Comparison of ENCODE assay signal across 8 cellular contexts in genomic region chr18:26088482-26088881, GRCh38. TPM values are rescaled to one million over a fixed set of nuclear protein-coding genes. Genes with fewer than 3 reads are reported as not detected.
A peak's percentile ranks its signal among the peaks of the same experiment; 100 is the strongest.
DNase-seq lines count a peak whose midpoint lies in the region; ATAC-seq and TF ChIP-seq lines count a peak whose summit lies in the region.

No MANE protein-coding gene starts in this region.

- H3K9me3 ChIP-seq in liver (ENCODE audit: control insufficient read depth in 4 of 4, low read length in 3 of 4), result no peaks in the 10 kb centered on the region

- POLR2A ChIA-PET in AG04449 (lab: Yijun Ruan, JAX), result no interaction called here

- H3K4me3 ChIP-seq in AG04449 (ENCODE audit: low read depth, low read length), result peak overlapping the region; percentile 92
- H3K4me3 ChIP-seq in GM23338, result peak overlapping the region; percentile 89
- H3K4me3 ChIP-seq in liver (ENCODE audit: low read depth in 1 of 3, low read length in 3 of 3), result peak overlapping the region in 2 of 3 donors; percentile 87 to 94

- peaks cover 21% of the 10 kb centered on the region for H4K20me1 ChIP-seq in GM23338 (replicated peaks; ENCODE audit: insufficient read depth)

- intact Hi-C loops in activated T-helper 2 cell treated with anti-CD3 and anti-CD28 coated beads, Interferon-gamma antibody, Interleukin-2, Interleukin-4, amounts not matched to agents 10 μg/mL and 5 μg/mL and 100 μg/mL, durations not matched to agents 14 hours and 24 hours and 36 hours (cut with micrococcal nuclease), result no loop called here

- H3F3A ChIP-seq in GM23338 (replicated peaks; ENCODE audit: low read depth), result 0 out of 2 replicates have a peak, but pooled peaks cover 4% of the 10 kb centered on the region

- H3K4me3 Mint-ChIP-seq in GM23338, result peak overlapping the region; percentile 91
- H3K4me3 Mint-ChIP-seq in activated T-helper 2 cell treated with anti-CD3 and anti-CD28 coated beads, Interferon-gamma antibody, Interleukin-2, Interleukin-4, amounts not matched to agents 10 μg/mL and 5 μg/mL and 100 μg/mL, durations not matched to agents 14 hours and 24 hours and 36 hours (ENCODE audit: low read depth), result peak overlapping the region; percentile 89

- H3K27ac Mint-ChIP-seq in GM23338, result no peak overlapping the region
- H3K27ac Mint-ChIP-seq in activated T-helper 2 cell treated with anti-CD3 and anti-CD28 coated beads, Interferon-gamma antibody, Interleukin-2, Interleukin-4, amounts not matched to agents 10 μg/mL and 5 μg/mL and 100 μg/mL, durations not matched to agents 14 hours and 24 hours and 36 hours, result no peak overlapping the region

- H3K79me2 ChIP-seq in GM23338 (replicated peaks; ENCODE audit: insufficient read depth), result peaks cover 63% of the 10 kb centered on the region

- H3K27me3 Mint-ChIP-seq in GM23338 (ENCODE audit: insufficient read depth, low read depth, poor library complexity), result peaks cover 2% of the 10 kb centered on the region
- peaks cover 2% of the 10 kb centered on the region for H3K27me3 Mint-ChIP-seq in activated T-helper 2 cell treated with anti-CD3 and anti-CD28 coated beads, Interferon-gamma antibody, Interleukin-2, Interleukin-4, amounts not matched to agents 10 μg/mL and 5 μg/mL and 100 μg/mL, durations not matched to agents 14 hours and 24 hours and 36 hours (ENCODE audit: low read depth)

- DNase-seq in AG04449 (ENCODE audit: low read depth, low spot score) (no peak), GM23338 (ENCODE audit: low spot score) (no peak), omental fat pad (ENCODE audit: low spot score) (no peak)
- DNase-seq in activated T-helper 2 cell treated with anti-CD3 and anti-CD28 coated beads, Interferon-gamma antibody, Interleukin-2, Interleukin-4, amounts not matched to agents 10 μg/mL and 5 μg/mL and 100 μg/mL, durations not matched to agents 14 hours and 24 hours and 36 hours (ENCODE audit: low spot score), result no peak

- H3K9ac ChIP-seq in liver (ENCODE audit: low read depth in 1 of 2, low read length in 2 of 2), result peak overlapping the region in 1 of 2 donors; percentile 50

- H3K9me2 ChIP-seq in GM23338 (ENCODE audit: insufficient read depth), result no peaks in the 10 kb centered on the region

- CTCF ChIA-PET in AG04449 (lab: Yijun Ruan, JAX), result no interaction called here

- TF ChIP-seq CTCF in AG04449 (IDR thresholded peaks at IDR 0.05; ENCODE audit: insufficient read depth, low read length, missing control alignments) (no peak), GM23338 (conservative IDR thresholded peaks at IDR 0.05; ENCODE audit: low read depth in 2 of 2) (no peak), liver (IDR thresholded peaks at IDR 0.05; ENCODE audit: low read depth, low read length, missing input control) (no peak), omental fat pad (IDR thresholded peaks at IDR 0.05) (no peak)

- peak overlapping the region; percentile 81 for H3K4me2 ChIP-seq in GM23338

- H3K36me3 ChIP-seq in GM23338 (ENCODE audit: insufficient read depth), result peaks cover 20% of the 10 kb centered on the region
- H3K36me3 ChIP-seq in liver (ENCODE audit: control insufficient read depth in 4 of 4, insufficient read depth in 3 of 4, low read depth in 1 of 4, low read length in 3 of 4), result peaks cover 2 to 26% (median 14%) of the 10 kb centered on the region in 4 donors

- ATAC-seq in GM23338 (no peak), GM18520 (IDR thresholded peaks at IDR 0.05; ENCODE audit: unreplicated experiment) (no peak), omental fat pad (ENCODE audit: low FRiP score) (no peak), GM18909 (IDR thresholded peaks at IDR 0.05; ENCODE audit: poor library complexity, unreplicated experiment) (no peak), HG02588 (IDR thresholded peaks at IDR 0.05; ENCODE audit: unreplicated experiment) (no peak)

- H3K27ac ChIP-seq in GM23338 (ENCODE audit: low read depth) (no peak overlapping the region), liver (ENCODE audit: low read depth in 1 of 2, low read length in 2 of 2) (peak overlapping the region in 1 of 2 donors; percentile 98)

- WGBS in liver, result 57% methylated on average over 3 of the region's 3 CpGs

- no peak overlapping the region for H2AFZ ChIP-seq in GM23338

- no peak for TF ChIP-seq RAD21 in liver (IDR thresholded peaks at IDR 0.05)

- H3K4me1 ChIP-seq in GM23338 (ENCODE audit: insufficient read depth), result peaks cover 9% of the 10 kb centered on the region
- peaks cover 1 to 18% (median 14%) of the 10 kb centered on the region in 4 donors for H3K4me1 ChIP-seq in liver (ENCODE audit: control insufficient read depth in 4 of 4, insufficient read depth in 4 of 4, low read length in 3 of 4)

- no peaks in the 10 kb centered on the region for H3K9me3 Mint-ChIP-seq in GM23338
- no peaks in the 10 kb centered on the region for H3K9me3 Mint-ChIP-seq in activated T-helper 2 cell treated with anti-CD3 and anti-CD28 coated beads, Interferon-gamma antibody, Interleukin-2, Interleukin-4, amounts not matched to agents 10 μg/mL and 5 μg/mL and 100 μg/mL, durations not matched to agents 14 hours and 24 hours and 36 hours

- peaks cover 20% of the 10 kb centered on the region; the same call in 2 of the 3 replicates for H3K36me3 Mint-ChIP-seq in GM23338 (ENCODE audit: low read depth)
- H3K36me3 Mint-ChIP-seq in activated T-helper 2 cell treated with anti-CD3 and anti-CD28 coated beads, Interferon-gamma antibody, Interleukin-2, Interleukin-4, amounts not matched to agents 10 μg/mL and 5 μg/mL and 100 μg/mL, durations not matched to agents 14 hours and 24 hours and 36 hours (ENCODE audit: low read depth), result peaks cover 46% of the 10 kb centered on the region

- peaks cover 13% of the 10 kb centered on the region for H3K4me1 Mint-ChIP-seq in GM23338
- peaks cover 33% of the 10 kb centered on the region for H3K4me1 Mint-ChIP-seq in activated T-helper 2 cell treated with anti-CD3 and anti-CD28 coated beads, Interferon-gamma antibody, Interleukin-2, Interleukin-4, amounts not matched to agents 10 μg/mL and 5 μg/mL and 100 μg/mL, durations not matched to agents 14 hours and 24 hours and 36 hours (ENCODE audit: low read depth)

- no peaks in the 10 kb centered on the region for H3K27me3 ChIP-seq in GM23338 (ENCODE audit: insufficient read depth)
- H3K27me3 ChIP-seq in liver (ENCODE audit: control insufficient read depth in 4 of 4, insufficient read depth in 4 of 4, low read length in 3 of 4), result no peaks in the 10 kb centered on the region

TF ChIP-seq in liver, 16 proteins besides CTCF, POLR2A, EP300 and RAD21:
- TF ChIP-seq TAF1 (conservative IDR thresholded peaks at IDR 0.05), result no peak
- TF ChIP-seq JUND (IDR thresholded peaks at IDR 0.05), result no peak
- TF ChIP-seq ZBTB33 (IDR thresholded peaks at IDR 0.05), result no peak
- no peak for TF ChIP-seq SP1 (IDR thresholded peaks at IDR 0.05)
- no peak for TF ChIP-seq HNF4G (IDR thresholded peaks at IDR 0.05)
- TF ChIP-seq MAX (IDR thresholded peaks at IDR 0.05), result no peak
- no peak for TF ChIP-seq ATF3 (IDR thresholded peaks at IDR 0.05)

RNA-seq across cellular contexts. Expression of gene SS18, which starts 1.9 kb away (rescaled TPM):
- 139 and 148 TPM in 2 replicates for total RNA-seq in GM23338 (2014; rRNA removed; shearing (Covaris generic))
- polyA plus RNA-seq in GM23338 (2016; fragmentation: Nextera tagmentation; extraction: Ambion mirVana) (33.4 and 41.3 TPM in 2 replicates), liver (10 to 100 TPM; 16.3 to 25.4 TPM)
- total RNA-seq in activated T-helper 2 cell treated with anti-CD3 and anti-CD28 coated beads, Interferon-gamma antibody, Interleukin-2, Interleukin-4, amounts not matched to agents 10 μg/mL and 5 μg/mL and 100 μg/mL, durations not matched to agents 14 hours and 24 hours and 36 hours, result 75.2 TPM in 2 replicates
- total RNA-seq in liver (10 to 100 TPM; 43.7 to 74.7 TPM), omental fat pad (100 to 1,000 TPM in 3 of 4 donors, 10 to 100 TPM in 1; 93.3 to 125 (median 107) TPM)

RNA-seq across cellular contexts. Expression of gene PSMA8, which starts 45.2 kb away (rescaled TPM):
- not detected in 2 replicates for total RNA-seq in GM23338 (2014; rRNA removed; shearing (Covaris generic))
- polyA plus RNA-seq in GM23338 (2016; fragmentation: Nextera tagmentation; extraction: Ambion mirVana) (not detected in 2 replicates), liver (not detected)
- total RNA-seq in activated T-helper 2 cell treated with anti-CD3 and anti-CD28 coated beads, Interferon-gamma antibody, Interleukin-2, Interleukin-4, amounts not matched to agents 10 μg/mL and 5 μg/mL and 100 μg/mL, durations not matched to agents 14 hours and 24 hours and 36 hours, result 1.2 and 1.4 TPM in 2 replicates
- total RNA-seq in liver (under 1 TPM in 1 of 2 donors, not detected in 1; 0.14 TPM), omental fat pad (not detected)
